In the genomic region with DNA sequence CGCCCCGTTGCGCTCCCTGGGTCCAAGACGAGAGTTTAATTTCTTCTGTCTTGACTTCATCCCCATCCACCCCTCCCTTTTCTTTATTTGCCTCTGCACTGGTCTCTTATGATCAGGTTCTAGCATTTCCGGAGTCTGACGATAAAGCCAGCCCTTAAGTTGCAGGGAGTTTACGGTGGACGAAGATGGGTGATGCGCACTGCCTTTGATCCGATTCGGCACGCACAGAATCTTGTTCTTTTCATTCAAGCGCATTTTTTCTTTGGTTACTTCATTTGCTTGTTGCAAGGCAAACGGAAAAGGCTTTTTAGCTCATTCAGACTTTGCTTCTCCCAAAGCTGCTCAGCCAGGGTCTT, we compare ENCODE assay signal across 8 cellular contexts. TPM values are rescaled to one million over a fixed set of nuclear protein-coding genes. Genes with fewer than 3 reads are reported as not detected.
DNase-seq lines count a peak whose midpoint lies in the region; ATAC-seq, FAIRE-seq and TF ChIP-seq lines count a peak whose summit lies in the region.

No MANE protein-coding gene starts in this region.

- H3K27ac ChIP-seq in ectodermal cell (ENCODE audit: insufficient read depth, low read depth, low read length, poor library complexity, severe bottlenecking): no peak overlapping the region
- no peak overlapping the region for H3K27ac ChIP-seq in osteoblast (ENCODE audit: low read depth, low read length)

- peak; percentile 70 for DNase-seq in DMS53 (lab: John Stamatoyannopoulos, UW)
- peak; percentile 19 for DNase-seq in M059J (ENCODE audit: low read depth)
- DNase-seq in osteoblast (ENCODE audit: insufficient read length, low spot score, missing footprints): peak; percentile 53
- DNase-seq in NCI-H146 treated with DMSO at 0.1 percent for 48 hours (lab: John Stamatoyannopoulos, UW; ENCODE audit: unreplicated experiment): no peak
- DNase-seq in GM12892 (ENCODE audit: insufficient read length): no peak

- ATAC-seq in GM21723 (IDR thresholded peaks at IDR 0.05; ENCODE audit: unreplicated experiment) (no peak), GM19023 (IDR thresholded peaks at IDR 0.05; ENCODE audit: unreplicated experiment) (no peak)

- no peak for FAIRE-seq in GM12892 (lab: Jason Lieb, UNC)

- H3K4me1 ChIP-seq in ectodermal cell (ENCODE audit: control insufficient read depth, insufficient read depth, low read length): peaks cover 5% of the 10 kb centered on the region
- H3K4me1 ChIP-seq in osteoblast (ENCODE audit: insufficient read depth, low read length): peaks cover 4% of the 10 kb centered on the region

- peak overlapping the region; percentile 10 for H2AFZ ChIP-seq in osteoblast (ENCODE audit: low read length)

- no peaks in the 10 kb centered on the region for H3K79me2 ChIP-seq in osteoblast (ENCODE audit: insufficient read depth, low read length)

- H3K36me3 ChIP-seq in ectodermal cell (ENCODE audit: control insufficient read depth, insufficient read depth, low read length) (no peaks in the 10 kb centered on the region), osteoblast (ENCODE audit: insufficient read depth, low read length) (no peaks in the 10 kb centered on the region)

- TF ChIP-seq CTCF in osteoblast (IDR thresholded peaks at IDR 0.05; ENCODE audit: extremely low read depth, low read depth, low read length): no peak

- TF ChIP-seq POLR2A in GM12892 (IDR thresholded peaks at IDR 0.05; ENCODE audit: low read depth, low read length): no peak

- H3K27me3 ChIP-seq in ectodermal cell (ENCODE audit: control insufficient read depth, insufficient read depth, low read length, poor library complexity, severe bottlenecking) (peaks cover 60% of the 10 kb centered on the region), osteoblast (ENCODE audit: insufficient read depth, low read length) (peaks cover 79% of the 10 kb centered on the region)

- H3K4me2 ChIP-seq in osteoblast (ENCODE audit: insufficient read depth, low read length): peak overlapping the region; percentile 79

- H4K20me1 ChIP-seq in osteoblast (ENCODE audit: insufficient read depth, low read length): no peaks in the 10 kb centered on the region

- H3K4me3 ChIP-seq in ectodermal cell (ENCODE audit: insufficient read depth, low read depth, low read length) (peak overlapping the region; percentile 70), osteoblast (ENCODE audit: insufficient read depth, low read length) (peak overlapping the region; percentile 69)

- H3K9me3 ChIP-seq in ectodermal cell (ENCODE audit: control insufficient read depth, low read length) (no peaks in the 10 kb centered on the region), osteoblast (ENCODE audit: low read depth, low read length) (no peaks in the 10 kb centered on the region)

- 2 to 3% methylated on average over 14 of the region's 14 CpGs for WGBS in ectodermal cell, 2 experiments

RNA-seq across cellular contexts. Expression of a gene that starts 0.5 kb away (rescaled TPM):
- 0.02 TPM in 1 of 2 replicates, not detected in the other for total RNA-seq in M059J (2014; rRNA removed; shearing (Covaris generic))
- polyA plus RNA-seq in ectodermal cell (2013, experiment 1 of 4): 1.9 TPM
- polyA plus RNA-seq in ectodermal cell (2013, experiment 2 of 4): 3.2 TPM
- polyA plus RNA-seq in ectodermal cell (2013, experiment 3 of 4): 1.0 TPM
- 1.3 TPM for polyA plus RNA-seq in ectodermal cell (2013, experiment 4 of 4)
- total RNA-seq in osteoblast: 5.8 and 6.8 TPM in 2 replicates
- 22.5 TPM for polyA plus RNA-seq in GM12892 (2012; ENCODE audit: missing spikeins)

Comparison
In these comparisons a context has a peak if more than half of its experiments do, and no peak if none do; other contexts are left out.
1. DNase-seq: peak in DMS53 (single experiment), M059J (single experiment) and osteoblast (single experiment); none in NCI-H146 treated with DMSO at 0.1 percent for 48 hours (single experiment) and GM12892 (single experiment).